Comparison of ENCODE assay signal across 1 cellular context in the genomic region with DNA sequence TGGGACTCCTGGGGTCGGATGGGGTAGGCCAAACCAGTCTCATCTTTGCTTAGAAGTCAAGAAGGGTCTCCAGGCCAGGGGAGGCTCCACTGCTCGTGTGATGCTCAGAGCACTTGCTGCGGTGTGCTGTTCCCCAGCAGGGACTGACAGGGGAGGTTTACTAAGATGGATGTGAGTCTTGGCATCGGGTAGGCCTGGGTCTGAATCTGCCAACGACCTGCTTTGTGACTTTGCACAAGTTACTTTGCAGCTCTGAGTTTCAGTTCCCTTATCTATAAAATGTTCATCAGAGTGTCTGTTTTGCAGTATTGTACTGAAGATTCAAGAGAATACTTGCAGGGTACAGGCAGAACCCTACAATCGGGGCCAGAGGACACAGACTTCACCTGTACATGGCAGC.
TF ChIP-seq lines count a peak whose summit lies in the region.

No MANE protein-coding gene starts in this region.

TF ChIP-seq in HepG2, 621 proteins besides CTCF, POLR2A, EP300 and RAD21 (continued from another document):
- TF ChIP-seq, protein P1, sequence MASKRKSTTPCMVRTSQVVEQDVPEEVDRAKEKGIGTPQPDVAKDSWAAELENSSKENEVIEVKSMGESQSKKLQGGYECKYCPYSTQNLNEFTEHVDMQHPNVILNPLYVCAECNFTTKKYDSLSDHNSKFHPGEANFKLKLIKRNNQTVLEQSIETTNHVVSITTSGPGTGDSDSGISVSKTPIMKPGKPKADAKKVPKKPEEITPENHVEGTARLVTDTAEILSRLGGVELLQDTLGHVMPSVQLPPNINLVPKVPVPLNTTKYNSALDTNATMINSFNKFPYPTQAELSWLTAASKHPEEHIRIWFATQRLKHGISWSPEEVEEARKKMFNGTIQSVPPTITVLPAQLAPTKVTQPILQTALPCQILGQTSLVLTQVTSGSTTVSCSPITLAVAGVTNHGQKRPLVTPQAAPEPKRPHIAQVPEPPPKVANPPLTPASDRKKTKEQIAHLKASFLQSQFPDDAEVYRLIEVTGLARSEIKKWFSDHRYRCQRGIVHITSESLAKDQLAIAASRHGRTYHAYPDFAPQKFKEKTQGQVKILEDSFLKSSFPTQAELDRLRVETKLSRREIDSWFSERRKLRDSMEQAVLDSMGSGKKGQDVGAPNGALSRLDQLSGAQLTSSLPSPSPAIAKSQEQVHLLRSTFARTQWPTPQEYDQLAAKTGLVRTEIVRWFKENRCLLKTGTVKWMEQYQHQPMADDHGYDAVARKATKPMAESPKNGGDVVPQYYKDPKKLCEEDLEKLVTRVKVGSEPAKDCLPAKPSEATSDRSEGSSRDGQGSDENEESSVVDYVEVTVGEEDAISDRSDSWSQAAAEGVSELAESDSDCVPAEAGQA (IDR thresholded peaks at IDR 0.05; ENCODE audit: low read depth) = no peak
- TF ChIP-seq, protein P1 (CRISPR knock-in tag; IDR thresholded peaks at IDR 0.05; ENCODE audit: borderline replicate concordance) = no peak
- TF ChIP-seq MIXL1 (CRISPR knock-in tag; IDR thresholded peaks at IDR 0.05) = no peak
- no peak for TF ChIP-seq ZBTB21 (CRISPR knock-in tag; IDR thresholded peaks at IDR 0.05)
- TF ChIP-seq ZNF10 (CRISPR knock-in tag; IDR thresholded peaks at IDR 0.05; ENCODE audit: borderline replicate concordance, low read depth) = no peak
- TF ChIP-seq, protein P2, sequence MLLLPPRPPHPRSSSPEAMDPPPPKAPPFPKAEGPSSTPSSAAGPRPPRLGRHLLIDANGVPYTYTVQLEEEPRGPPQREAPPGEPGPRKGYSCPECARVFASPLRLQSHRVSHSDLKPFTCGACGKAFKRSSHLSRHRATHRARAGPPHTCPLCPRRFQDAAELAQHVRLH (CRISPR knock-in tag; IDR thresholded peaks at IDR 0.05; ENCODE audit: borderline replicate concordance, low read depth) = no peak
- no peak for TF ChIP-seq ZSCAN30 (CRISPR knock-in tag; IDR thresholded peaks at IDR 0.05)
- TF ChIP-seq ZNF143 (CRISPR knock-in tag; IDR thresholded peaks at IDR 0.05) = no peak
- no peak for TF ChIP-seq HOXA9 (CRISPR knock-in tag; IDR thresholded peaks at IDR 0.05; ENCODE audit: borderline replicate concordance)
- no peak for TF ChIP-seq MTA1 (CRISPR knock-in tag; IDR thresholded peaks at IDR 0.05; ENCODE audit: borderline replicate concordance)
- no peak for TF ChIP-seq ZMYM4 (CRISPR knock-in tag; IDR thresholded peaks at IDR 0.05)
- TF ChIP-seq PRMT3 (CRISPR knock-in tag; IDR thresholded peaks at IDR 0.05; ENCODE audit: borderline replicate concordance, low read depth) = no peak
TF ChIP-seq in HepG2: peak in this region for 0.
